ENCODE assay signal across 29 cellular contexts in the genomic region with DNA sequence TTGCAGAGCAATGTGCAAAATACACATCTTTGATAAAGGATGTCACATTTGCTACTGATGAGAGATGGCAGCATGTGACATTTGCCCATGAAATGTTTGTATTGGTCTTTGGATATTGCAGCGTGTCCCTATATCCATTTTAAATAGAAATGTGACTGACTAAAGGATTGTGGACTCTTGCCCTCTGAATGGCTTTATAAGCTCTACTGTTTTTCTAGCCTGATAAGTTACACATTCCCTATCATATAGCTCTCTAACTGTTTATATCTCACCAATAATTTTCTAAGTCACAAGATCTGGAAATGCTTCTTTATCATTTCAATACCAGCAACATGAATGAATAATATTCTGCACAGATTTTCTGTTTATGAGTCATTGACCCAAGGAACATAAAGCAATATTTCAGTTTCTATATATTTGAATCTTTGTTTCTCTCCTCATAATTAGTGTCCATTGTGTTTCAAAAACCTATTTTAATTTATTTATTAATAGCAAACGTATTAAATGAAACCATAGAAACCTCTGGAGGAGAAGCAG.
"Had no signal": no experiment of that assay in that cellular context is flagged by ENCODE, and none has a peak within 500 bp of the region (broad histone marks: within the 10 kb centered on the region; RNA-seq: fewer than 3 reads in every experiment).

No MANE protein-coding gene starts in this region.

- H3K4me3 Mint-ChIP-seq: activated T-cell treated with anti-CD3 and anti-CD28 coated beads, Interleukin-2, amount 50 U/mL, for 24 hours; immature natural killer cell; nephron; stimulated activated effector memory CD8-positive, alpha-beta T cell treated with anti-CD3 and anti-CD28 coated beads, Interleukin-12 subunit alpha, Interleukin-12 subunit beta, amount 100 ng/mL, for 72 hours; stimulated activated naive CD8-positive, alpha-beta T cell treated with anti-CD3 and anti-CD28 coated beads, Interleukin-15, Interleukin-2, amounts not matched to agents 100 ng/mL and 50 ng/mL, for 24 hours; T-helper 1 cell treated with Interleukin-12 subunit alpha and Interleukin-12 subunit beta and Interleukin-4 antibody, amounts not matched to agents 30 μg/mL and 1 μg/mL, for 36 hours had no signal

- H3K4me1 ChIP-seq: left lung, right lobe of liver had no signal

- H3K27me3 Mint-ChIP-seq: activated T-cell treated with anti-CD3 and anti-CD28 coated beads, Interleukin-2, amount 50 U/mL, for 24 hours had no signal

- H3K4me3 ChIP-seq: esophagus squamous epithelium, gastrocnemius medialis, left lung, lower lobe of right lung, right lobe of liver, upper lobe of left lung had no signal

- H3K27me3 ChIP-seq: esophagus squamous epithelium, gastrocnemius medialis, left lung, right lobe of liver, upper lobe of left lung had no signal

- H3K27ac ChIP-seq: brain microvascular endothelial cell, esophagus squamous epithelium, gastrocnemius medialis, left lung, lower lobe of right lung, right lobe of liver, upper lobe of left lung, WERI-Rb-1 had no signal

- H3K9me3 Mint-ChIP-seq: activated T-cell treated with anti-CD3 and anti-CD28 coated beads, Interleukin-2, amount 50 U/mL, for 24 hours; nephron; T-helper 1 cell treated with Interleukin-12 subunit alpha and Interleukin-12 subunit beta and Interleukin-4 antibody, amounts not matched to agents 30 μg/mL and 1 μg/mL, for 36 hours had no signal

- H3K9me3 ChIP-seq: esophagus squamous epithelium, gastrocnemius medialis, left lung, lower lobe of right lung, right lobe of liver, upper lobe of left lung had no signal

- H3K36me3 ChIP-seq: brain microvascular endothelial cell, esophagus squamous epithelium, gastrocnemius medialis, left lung, lower lobe of right lung, right lobe of liver, upper lobe of left lung, WERI-Rb-1 had no signal

- ATAC-seq: activated CD4-positive, CD25-positive, alpha-beta regulatory T cell treated with anti-CD3 and anti-CD28 coated beads, Interleukin-2, amount 50 U/mL, for 24 hours; gastrocnemius medialis; left lung; lower lobe of right lung; right lobe of liver; stimulated activated effector memory CD8-positive, alpha-beta T cell treated with anti-CD3 and anti-CD28 coated beads, Interleukin-12 subunit alpha, Interleukin-12 subunit beta, amount 100 ng/mL, for 72 hours had no signal

- H3K36me3 Mint-ChIP-seq: immature natural killer cell; stimulated activated effector memory CD8-positive, alpha-beta T cell treated with anti-CD3 and anti-CD28 coated beads, Interleukin-12 subunit alpha, Interleukin-12 subunit beta, amount 100 ng/mL, for 72 hours had no signal

- DNase-seq: activated CD4-positive, alpha-beta T cell treated with anti-CD3 and anti-CD28 coated beads for 48 hours; activated CD4-positive, alpha-beta T cell treated with anti-CD3 and anti-CD28 coated beads, Interleukin-2, amount 50 U/mL, for 48 hours; activated CD8-positive, alpha-beta memory T cell treated with anti-CD3 and anti-CD28 coated beads, Interleukin-2, amount 50 U/mL, for 48 hours; activated gamma-delta T cell treated with Interleukin-2 at 50 U/mL for 16 hours; activated naive CD4-positive, alpha-beta T cell treated with anti-CD3 and anti-CD28 coated beads, Interleukin-2, amount 50 U/mL, for 16 hours; activated T-cell treated with anti-CD3 and anti-CD28 coated beads, Interleukin-2, amount 50 U/mL, for 24 hours; amniotic stem cell; brain microvascular endothelial cell; caudate nucleus; esophagus squamous epithelium; gastrocnemius medialis; glutamatergic neuron; hippocampal formation; immature natural killer cell; kidney glomerular epithelial cell; left lung; lower lobe of right lung; mesendoderm; right lobe of liver; stimulated activated CD4-positive, alpha-beta T cell treated with anti-CD3 and anti-CD28 coated beads, Interleukin-4, amount 100 ng/mL, for 24 hours; SW 1271; T-helper 9 cell; upper lobe of left lung; WERI-Rb-1 had no signal

- H3K4me1 Mint-ChIP-seq: immature natural killer cell; stimulated activated effector memory CD8-positive, alpha-beta T cell treated with anti-CD3 and anti-CD28 coated beads, Interleukin-12 subunit alpha, Interleukin-12 subunit beta, amount 100 ng/mL, for 72 hours had no signal

- H3K27ac Mint-ChIP-seq: activated T-cell treated with anti-CD3 and anti-CD28 coated beads, Interleukin-2, amount 50 U/mL, for 24 hours; immature natural killer cell; stimulated activated effector memory CD8-positive, alpha-beta T cell treated with anti-CD3 and anti-CD28 coated beads, Interleukin-12 subunit alpha, Interleukin-12 subunit beta, amount 100 ng/mL, for 72 hours; stimulated activated naive CD8-positive, alpha-beta T cell treated with anti-CD3 and anti-CD28 coated beads, Interleukin-15, Interleukin-2, amounts not matched to agents 100 ng/mL and 50 ng/mL, for 24 hours; T-helper 1 cell treated with Interleukin-12 subunit alpha and Interleukin-12 subunit beta and Interleukin-4 antibody, amounts not matched to agents 30 μg/mL and 1 μg/mL, for 36 hours had no signal
